In the genomic region with DNA sequence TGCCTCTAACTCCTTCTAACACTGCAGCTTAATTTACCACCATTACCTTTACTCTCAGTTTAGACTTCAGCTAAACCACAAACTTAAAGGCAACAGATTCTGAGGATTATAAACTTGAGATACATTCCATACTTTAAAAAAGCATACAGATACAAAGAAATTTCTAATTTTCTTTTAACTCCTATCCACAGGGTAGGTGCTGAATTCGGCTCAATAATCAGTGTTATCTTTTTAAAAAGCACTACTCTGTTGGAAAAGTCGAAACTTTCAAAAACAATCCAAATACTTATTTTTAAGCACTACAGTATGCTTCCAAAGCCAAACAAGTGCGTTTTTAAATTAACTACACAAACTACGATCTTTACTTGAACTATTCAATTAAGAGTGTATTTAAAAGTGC, we compare ENCODE assay signal across 8 cellular contexts. TPM values are rescaled to one million over a fixed set of nuclear protein-coding genes. Genes with fewer than 3 reads are reported as not detected.
DNase-seq lines count a peak whose midpoint lies in the region; ATAC-seq, FAIRE-seq and TF ChIP-seq lines count a peak whose summit lies in the region.

No MANE protein-coding gene starts in this region.

- TF ChIP-seq POLR2A in esophagus squamous epithelium (IDR thresholded peaks at IDR 0.05) = no peak
- no peak for TF ChIP-seq POLR2A in prostate gland (IDR thresholded peaks at IDR 0.05)

- H3K36me3 ChIP-seq in ES-I3 (ENCODE audit: insufficient read depth, low read length) (peaks cover 25% of the 10 kb centered on the region), esophagus squamous epithelium (peaks cover 0 to 46% (median 8%) of the 10 kb centered on the region in 3 donors), prostate gland (no peaks in the 10 kb centered on the region)

- no peaks in the 10 kb centered on the region for H3K9me3 ChIP-seq in ES-I3 (ENCODE audit: control insufficient read depth, insufficient read depth, low read length)
- no peaks in the 10 kb centered on the region for H3K9me3 ChIP-seq in esophagus squamous epithelium
- no peaks in the 10 kb centered on the region for H3K9me3 ChIP-seq in prostate gland

- ATAC-seq in HG03571 (IDR thresholded peaks at IDR 0.05; ENCODE audit: unreplicated experiment) (no peak), HG02798 (IDR thresholded peaks at IDR 0.05; ENCODE audit: poor library complexity, unreplicated experiment) (no peak), GM18511 (IDR thresholded peaks at IDR 0.05; ENCODE audit: unreplicated experiment) (no peak), GM19328 (IDR thresholded peaks at IDR 0.05; ENCODE audit: unreplicated experiment) (no peak)

- peak overlapping the region; percentile 88 for H3K9ac ChIP-seq in ES-I3 (ENCODE audit: low read depth, low read length)

- intact Hi-C loops in esophagus squamous epithelium (cut with DNase I) (loop anchor here (10.0 kb wide), 1 partner anchor 581 kb away; no protein-coding TSS in a partner anchor), prostate gland (cut with DNase I) (loop anchor here (5.0 to 10.0 kb wide), 2 partner anchors 166 to 611 kb away; a partner anchor contains a TSS)

- H3K27me3 ChIP-seq in esophagus squamous epithelium = no peaks in the 10 kb centered on the region
- no peaks in the 10 kb centered on the region for H3K27me3 ChIP-seq in prostate gland (replicated peaks; ENCODE audit: insufficient read depth)

- 10% methylated on average over 4 of the region's 4 CpGs for WGBS in esophagus squamous epithelium, 2 donors
- 6% methylated on average over 4 of the region's 4 CpGs for WGBS in prostate gland

- peak; percentile 4 for FAIRE-seq in RCC 7860 (lab: Jason Lieb, UNC)

- H3K4me1 ChIP-seq in ES-I3 (ENCODE audit: insufficient read depth, low read length) (peaks cover 6% of the 10 kb centered on the region; the same call in 1 of the 2 replicates), esophagus squamous epithelium (peaks cover 13 to 59% (median 33%) of the 10 kb centered on the region in 3 donors), prostate gland (replicated peaks) (peaks cover 6% of the 10 kb centered on the region)

- peak overlapping the region; percentile 83 to 99 (median 91) for H3K4me3 ChIP-seq in esophagus squamous epithelium
- H3K4me3 ChIP-seq in prostate gland = peak overlapping the region; percentile 60 to 95

- no peak for TF ChIP-seq CTCF in esophagus squamous epithelium (IDR thresholded peaks at IDR 0.05)
- TF ChIP-seq CTCF in prostate gland (IDR thresholded peaks at IDR 0.05) = no peak

- DNase-seq in RCC 7860 (ENCODE audit: low spot score) (no peak), esophagus squamous epithelium (lab: John Stamatoyannopoulos, UW) (no peak), prostate gland (ENCODE audit: low spot score) (no peak)

- H3K27ac ChIP-seq in esophagus squamous epithelium = peak overlapping the region in 3 of 4 donors; percentile 97 to 98 (median 98)
- H3K27ac ChIP-seq in prostate gland = peak overlapping the region in 1 of 2 donors; percentile 88

RNA-seq across cellular contexts. Expression of a gene that starts 1.0 kb away (rescaled TPM):
- total RNA-seq in esophagus squamous epithelium = 10 to 100 TPM in 2 of 4 donors, 1 to 10 TPM in 2; 9.5 to 13.9 (median 10.9) TPM
- total RNA-seq in prostate gland = 10 to 100 TPM in 1 of 2 donors, 1 to 10 TPM in 1; 8.0 to 11.0 TPM
